ENCODE assay signal across 21 cellular contexts in genomic region chr1:167898578-167899222, GRCh38. TPM values are rescaled to one million over a fixed set of nuclear protein-coding genes. Genes with fewer than 3 reads are reported as not detected.
DNase-seq lines count a peak whose midpoint lies in the region; ATAC-seq and TF ChIP-seq lines count a peak whose summit lies in the region.
"Had no signal": no experiment of that assay in that cellular context is flagged by ENCODE, and none has a peak within 500 bp of the region (broad histone marks: within the 10 kb centered on the region; RNA-seq: fewer than 3 reads in every experiment).

No MANE protein-coding gene starts in this region.

- H3K79me2 ChIP-seq in mammary epithelial cell (ENCODE audit: insufficient read depth, low read length): no peaks in the 10 kb centered on the region

- H3K27me3 ChIP-seq in mammary epithelial cell (ENCODE audit: insufficient read depth, low read length) (no peaks in the 10 kb centered on the region), breast epithelium (no peaks in the 10 kb centered on the region), aorta (ENCODE audit: control insufficient read depth in 1 of 2, insufficient read depth in 2 of 2, low read length in 1 of 2) (no peaks in the 10 kb centered on the region)
- H3K27me3 ChIP-seq: BE2C, MG63 had no signal

- dilution Hi-C loops in mammary epithelial cell (cut with HindIII; ENCODE audit: low sequenced_read_pairs): no loop called here

- CTCF ChIA-PET in mammary epithelial cell (lab: Charles Lee; ENCODE audit: low non-redundant PET): no interaction called here

- ATAC-seq in HG03439 (IDR thresholded peaks at IDR 0.05; ENCODE audit: unreplicated experiment): peak; percentile 4
- ATAC-seq in left lobe of liver: peak; percentile 73
- no peak for ATAC-seq in aorta (ENCODE audit: low FRiP score)
- ATAC-seq: HCT116 had no signal

- H3K4me1 ChIP-seq in mammary epithelial cell (ENCODE audit: insufficient read depth, low read length) (no peaks in the 10 kb centered on the region), breast epithelium (no peaks in the 10 kb centered on the region), aorta (ENCODE audit: control insufficient read depth in 1 of 2, insufficient read depth in 2 of 2, low read length in 2 of 2) (no peaks in the 10 kb centered on the region)
- H3K4me1 ChIP-seq: BE2C had no signal

- H3K36me3 ChIP-seq in mammary epithelial cell (ENCODE audit: insufficient read depth, low read length): no peaks in the 10 kb centered on the region
- no peaks in the 10 kb centered on the region for H3K36me3 ChIP-seq in breast epithelium
- no peaks in the 10 kb centered on the region for H3K36me3 ChIP-seq in aorta (ENCODE audit: control insufficient read depth in 1 of 2, insufficient read depth in 2 of 2, low read length in 1 of 2)
- H3K36me3 ChIP-seq: BE2C, MG63 had no signal

- no peak overlapping the region for H3K9ac ChIP-seq in mammary epithelial cell (ENCODE audit: insufficient read depth, low read length)
- H3K9ac ChIP-seq: SK-N-SH had no signal

- intact Hi-C loops in mammary epithelial cell (cut with micrococcal nuclease): no loop called here
- intact Hi-C loops in breast epithelium (cut with DNase I; ENCODE audit: low total_unique reads): no loop called here
- intact Hi-C loops in aorta (cut with DNase I): no loop called here

- DNase-seq in mammary epithelial cell (no peak), breast epithelium (ENCODE audit: low spot score in 2 of 2) (no peak), left lobe of liver (ENCODE audit: low spot score) (no peak), aorta (no peak), G401 (ENCODE audit: low spot score) (no peak), NCI-H2196 (lab: John Stamatoyannopoulos, UW; ENCODE audit: unreplicated experiment) (no peak), cerebellar cortex (ENCODE audit: low spot score) (no peak)
- DNase-seq: 8988T; BE2C; Calu3; CD4-positive, alpha-beta memory T cell; DMS53; Karpas-422; NCI-H1092; NCI-H2227 treated with DMSO at 0.1 percent for 48 hours; NCI-H524 treated with DMSO at 0.1 percent for 48 hours; SHP77; SK-N-SH had no signal

- H3K9me3 ChIP-seq in mammary epithelial cell (replicated peaks; ENCODE audit: insufficient read depth, low read length): no peaks in the 10 kb centered on the region
- H3K9me3 ChIP-seq in breast epithelium: no peaks in the 10 kb centered on the region
- no peaks in the 10 kb centered on the region for H3K9me3 ChIP-seq in aorta (ENCODE audit: control insufficient read depth, low read length)
- H3K9me3 ChIP-seq: BE2C, MG63, SK-N-SH had no signal

- in situ Hi-C loops in mammary epithelial cell (cut with MboI; ENCODE audit: low sequenced_read_pairs in 2 of 2): no loop called here
- in situ Hi-C loops in G401 (cut with HindIII; ENCODE audit: low sequenced_read_pairs): no loop called here

- H2AFZ ChIP-seq in mammary epithelial cell (ENCODE audit: low read depth, low read length): peak overlapping the region; percentile 34

- WGBS in mammary epithelial cell (ENCODE audit: low coverage, missing lambda C conversion rate): 94% methylated on average over 6 of the region's 9 CpGs
- 94 to 98% methylated on average over 9 of the region's 9 CpGs for WGBS in aorta, 2 donors

- no peak for TF ChIP-seq POLR2A in breast epithelium (IDR thresholded peaks at IDR 0.05)

- TF ChIP-seq CTCF in mammary epithelial cell (conservative IDR thresholded peaks at IDR 0.05 in 1 of 2, IDR thresholded peaks at IDR 0.05 in 1 of 2; ENCODE audit: extremely low read depth in 1 of 2, insufficient read depth in 1 of 2, low read depth in 1 of 2, low read length in 2 of 2): no peak
- TF ChIP-seq CTCF in breast epithelium (IDR thresholded peaks at IDR 0.05): no peak

- H4K20me1 ChIP-seq in mammary epithelial cell (ENCODE audit: insufficient read depth, low read length): no peaks in the 10 kb centered on the region

- no peak overlapping the region for H3K27ac ChIP-seq in mammary epithelial cell (ENCODE audit: insufficient read depth, low read depth, low read length)
- no peak overlapping the region for H3K27ac ChIP-seq in breast epithelium
- peak overlapping the region; percentile 18 to 39 for H3K27ac ChIP-seq in aorta (ENCODE audit: low read depth in 1 of 2, low read length in 2 of 2)

- H3K4me3 ChIP-seq in mammary epithelial cell (replicated peaks in 1 of 3; ENCODE audit: insufficient read depth in 1 of 3, low read depth in 2 of 3, low read length in 3 of 3) (no peak overlapping the region), breast epithelium (no peak overlapping the region), aorta (ENCODE audit: low read length in 2 of 2) (no peak overlapping the region)
- H3K4me3 ChIP-seq: MG63 had no signal

- BruUV-seq in mammary epithelial cell (replicated peaks; lab: Mats Ljungman, UMichigan): no TSS peak

- no peak overlapping the region for H3K4me2 ChIP-seq in mammary epithelial cell (ENCODE audit: insufficient read depth, low read depth, low read length)
- H3K4me2 ChIP-seq: SK-N-SH had no signal

RNA-seq across cellular contexts. Expression of gene ADCY10, which starts 15.2 kb away (rescaled TPM):
- total RNA-seq in mammary epithelial cell: under 1 TPM; 0.05 to 0.17 TPM
- polyA plus RNA-seq in mammary epithelial cell: 0.02 TPM
- polyA minus RNA-seq in mammary epithelial cell: not detected
- total RNA-seq in breast epithelium: under 1 TPM; under 0.01 to 0.16 (median 0.15) TPM
- total RNA-seq in left lobe of liver: 5.5 TPM
- under 1 TPM; 0.16 to 0.24 TPM for total RNA-seq in aorta
- polyA plus RNA-seq in aorta: under 1 TPM; 0.13 to 0.15 TPM
- not detected in 2 replicates for total RNA-seq in G401 (2014; rRNA removed; shearing (Covaris generic))
- polyA plus RNA-seq: CD4-positive, alpha-beta memory T cell had no signal

RNA-seq across cellular contexts. Expression of gene DCAF6, which starts 37.8 kb away (rescaled TPM):
- total RNA-seq in mammary epithelial cell (10 to 100 TPM; 53.1 to 76.7 TPM), breast epithelium (10 to 100 TPM; 76.7 to 95.7 (median 84.7) TPM), left lobe of liver (49.0 TPM), aorta (10 to 100 TPM; 55.5 to 68.7 TPM)
- polyA plus RNA-seq in mammary epithelial cell (68.7 TPM), aorta (10 to 100 TPM; 37.3 to 43.3 TPM)
- 97.7 TPM for polyA minus RNA-seq in mammary epithelial cell
- 41.8 and 56.2 TPM in 2 replicates for total RNA-seq in G401 (2014; rRNA removed; shearing (Covaris generic))

RNA-seq across cellular contexts. Expression of gene MPC2, which starts 38.2 kb away (rescaled TPM):
- total RNA-seq in mammary epithelial cell: 10 to 100 TPM; 35.2 to 54.9 TPM
- 27.3 TPM for polyA plus RNA-seq in mammary epithelial cell
- 13.5 TPM for polyA minus RNA-seq in mammary epithelial cell
- 10 to 100 TPM; 28.8 to 37.0 (median 29.8) TPM for total RNA-seq in breast epithelium
- 158 TPM for total RNA-seq in left lobe of liver
- 10 to 100 TPM; 37.3 to 48.2 TPM for total RNA-seq in aorta
- polyA plus RNA-seq in aorta: 10 to 100 TPM; 56.4 to 94.8 TPM
- total RNA-seq in G401 (2014; rRNA removed; shearing (Covaris generic)): 67.2 and 72.8 TPM in 2 replicates

Comparison
In these comparisons a context has a peak if more than half of its experiments do, and no peak if none do; other contexts are left out.
1. H3K27ac ChIP-seq: peak in aorta (2 of 2); none in mammary epithelial cell (single experiment) and breast epithelium (0 of 2).